Comparison of ENCODE assay signal across 9 cellular contexts in the genomic region with DNA sequence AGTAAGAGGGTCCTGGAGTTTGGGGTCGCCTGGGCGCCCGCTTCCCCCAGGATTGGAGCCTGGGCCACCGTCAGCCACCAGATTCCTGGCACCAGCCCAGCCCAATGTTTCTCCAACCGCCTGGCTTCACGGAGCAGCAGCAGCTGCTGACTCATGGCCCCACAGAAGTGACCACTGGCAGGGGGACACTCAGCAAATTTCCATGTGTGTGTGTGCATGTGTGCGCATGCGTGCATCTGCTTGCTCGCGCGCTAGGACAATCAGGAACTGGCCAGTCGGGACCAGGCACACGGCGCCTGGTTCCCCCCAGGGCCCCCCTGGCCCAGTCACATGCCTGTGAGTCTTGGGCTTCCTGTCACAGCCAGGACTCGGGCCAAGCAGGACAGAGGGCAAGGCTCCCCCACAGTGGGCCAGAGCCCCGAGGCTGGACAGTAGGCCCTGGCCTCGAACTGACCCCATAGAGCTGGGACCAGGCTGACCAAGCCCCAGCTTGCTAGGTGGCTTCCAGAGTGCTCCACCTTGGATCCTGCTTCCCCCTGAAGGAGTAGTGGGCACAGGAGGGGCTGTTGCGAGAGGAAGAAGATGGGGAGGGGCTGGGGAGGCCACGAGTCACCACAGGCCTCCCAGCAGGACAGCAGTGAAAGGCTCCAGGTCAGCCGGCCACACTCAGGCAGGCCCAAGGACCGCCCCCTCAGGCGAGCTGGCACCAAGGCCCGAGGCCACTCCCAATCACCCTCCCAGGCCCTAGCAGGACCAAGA. TPM values are rescaled to one million over a fixed set of nuclear protein-coding genes. Genes with fewer than 3 reads are reported as not detected.
A peak's percentile ranks its signal among the peaks of the same experiment; 100 is the strongest.
DNase-seq lines count a peak whose midpoint lies in the region; ATAC-seq, FAIRE-seq and TF ChIP-seq lines count a peak whose summit lies in the region.
"Had no signal": no experiment of that assay in that cellular context is flagged by ENCODE, and none has a peak within 500 bp of the region (broad histone marks: within the 10 kb centered on the region; RNA-seq: fewer than 3 reads in every experiment).

No MANE protein-coding gene starts in this region.

- H3K9me3 ChIP-seq in mammary epithelial cell (replicated peaks; ENCODE audit: insufficient read depth, low read length) = no peaks in the 10 kb centered on the region
- H3K9me3 ChIP-seq in skeletal muscle tissue (ENCODE audit: control insufficient read depth in 3 of 3, low read length in 3 of 3) = no peaks in the 10 kb centered on the region

- intact Hi-C loops in mammary epithelial cell (cut with micrococcal nuclease) = loop anchor here (5.0 kb wide), 1 partner anchor 397 kb away; no protein-coding TSS in a partner anchor

- no peak overlapping the region for H2AFZ ChIP-seq in mammary epithelial cell (ENCODE audit: low read depth, low read length)

- peaks cover 41% of the 10 kb centered on the region for H3K4me1 ChIP-seq in mammary epithelial cell (ENCODE audit: insufficient read depth, low read length)
- peaks cover 58 to 83% (median 76%) of the 10 kb centered on the region in 3 donors for H3K4me1 ChIP-seq in skeletal muscle tissue (ENCODE audit: control insufficient read depth in 3 of 3, insufficient read depth in 3 of 3, low read length in 3 of 3)

- 86% methylated on average over 8 of the region's 23 CpGs for WGBS in mammary epithelial cell (ENCODE audit: low coverage, missing lambda C conversion rate)

- in situ Hi-C loops in mammary epithelial cell (cut with MboI; ENCODE audit: low sequenced_read_pairs in 2 of 2) = no loop called here

- H3K36me3 ChIP-seq in mammary epithelial cell (ENCODE audit: insufficient read depth, low read length) (no peaks in the 10 kb centered on the region), skeletal muscle tissue (ENCODE audit: control insufficient read depth in 3 of 3, insufficient read depth in 3 of 3, low read length in 3 of 3) (peaks cover 31 to 47% (median 31%) of the 10 kb centered on the region in 3 donors)

- H3K4me2 ChIP-seq in mammary epithelial cell (ENCODE audit: insufficient read depth, low read depth, low read length) = peak overlapping the region; percentile 35

- H3K4me3 ChIP-seq in mammary epithelial cell (replicated peaks in 1 of 3; ENCODE audit: insufficient read depth in 1 of 3, low read depth in 2 of 3, low read length in 3 of 3) (no peak overlapping the region), skeletal muscle tissue (ENCODE audit: low read length in 3 of 3) (peak overlapping the region; percentile 48 to 91 (median 64))

- H3K79me2 ChIP-seq in mammary epithelial cell (ENCODE audit: insufficient read depth, low read length) = peaks cover 62% of the 10 kb centered on the region

- no peak for TF ChIP-seq POLR2A in GM12892 (IDR thresholded peaks at IDR 0.05; ENCODE audit: low read depth, low read length)

- no peak for TF ChIP-seq CTCF in mammary epithelial cell (conservative IDR thresholded peaks at IDR 0.05 in 1 of 2, IDR thresholded peaks at IDR 0.05 in 1 of 2; ENCODE audit: extremely low read depth in 1 of 2, insufficient read depth in 1 of 2, low read depth in 1 of 2, low read length in 2 of 2)

- DNase-seq in GM12892 (ENCODE audit: insufficient read length) (peak; percentile 25), mammary epithelial cell (no peak), islet precursor cell (peak; percentile 75), T-helper 1 cell (no peak)
- DNase-seq: activated CD4-positive, alpha-beta T cell treated with anti-CD3 and anti-CD28 coated beads for 48 hours had no signal

- no peaks in the 10 kb centered on the region for H4K20me1 ChIP-seq in mammary epithelial cell (ENCODE audit: insufficient read depth, low read length)

- ATAC-seq in HG03342 (IDR thresholded peaks at IDR 0.05; ENCODE audit: unreplicated experiment) (no peak), HG03520 (IDR thresholded peaks at IDR 0.05; ENCODE audit: unreplicated experiment) (no peak), GM19023 (IDR thresholded peaks at IDR 0.05; ENCODE audit: unreplicated experiment) (no peak)

- H3K27ac ChIP-seq in mammary epithelial cell (ENCODE audit: insufficient read depth, low read depth, low read length) = no peak overlapping the region
- H3K27ac ChIP-seq in skeletal muscle tissue (ENCODE audit: low read depth, low read length) = peak overlapping the region; percentile 96

- dilution Hi-C loops in mammary epithelial cell (cut with HindIII; ENCODE audit: low sequenced_read_pairs) = no loop called here

- no peak for FAIRE-seq in GM12892 (lab: Jason Lieb, UNC)

- CTCF ChIA-PET in mammary epithelial cell (lab: Charles Lee; ENCODE audit: low non-redundant PET) = no interaction called here

- H3K27me3 ChIP-seq in mammary epithelial cell (ENCODE audit: insufficient read depth, low read length) (no peaks in the 10 kb centered on the region), skeletal muscle tissue (ENCODE audit: control insufficient read depth in 3 of 3, insufficient read depth in 3 of 3, low read length in 3 of 3) (no peaks in the 10 kb centered on the region)

- H3K9ac ChIP-seq in mammary epithelial cell (ENCODE audit: insufficient read depth, low read length) (no peak overlapping the region), skeletal muscle tissue (ENCODE audit: low read depth in 1 of 3, low read length in 3 of 3) (peak overlapping the region; percentile 74 to 97 (median 92))

- BruUV-seq in mammary epithelial cell (replicated peaks; lab: Mats Ljungman, UMichigan) = no TSS peak

RNA-seq across cellular contexts. Expression of a gene that starts 3.2 kb away (rescaled TPM):
- polyA plus RNA-seq in GM12892 (2012; ENCODE audit: missing spikeins) = 16.4 TPM
- total RNA-seq in mammary epithelial cell (100 to 1,000 TPM; 550 to 659 TPM), skeletal muscle tissue (44.9 TPM)
- 569 TPM for polyA plus RNA-seq in mammary epithelial cell
- 834 TPM for polyA minus RNA-seq in mammary epithelial cell

RNA-seq across cellular contexts. Expression of a gene that starts 10.1 kb away (rescaled TPM):
- 0.38 TPM for polyA plus RNA-seq in GM12892 (2012; ENCODE audit: missing spikeins)
- 10 to 100 TPM; 10.2 to 32.3 TPM for total RNA-seq in mammary epithelial cell
- polyA plus RNA-seq in mammary epithelial cell = 8.2 TPM
- 5.4 TPM for polyA minus RNA-seq in mammary epithelial cell
- not detected for total RNA-seq in skeletal muscle tissue

Comparison
In these comparisons a context has a peak if more than half of its experiments do, and no peak if none do; other contexts are left out.
1. DNase-seq: peak in GM12892 (single experiment) and islet precursor cell (single experiment); none in mammary epithelial cell (single experiment) and T-helper 1 cell (0 of 5).
2. H3K4me3 ChIP-seq: peak in skeletal muscle tissue (3 of 3); none in mammary epithelial cell (0 of 3).
3. RNA of a gene that starts 3.2 kb away (total RNA-seq): 550 to 659 TPM in mammary epithelial cell; 44.9 TPM in skeletal muscle tissue (single experiment); every median in the first group is over 10 times any median in the second.
4. RNA of a gene that starts 10.1 kb away (total RNA-seq): 10.2 to 32.3 TPM in mammary epithelial cell; not detected in skeletal muscle tissue (single experiment); every median in the first group is over 10 times any median in the second.